Comparison of ENCODE assay signal across 8 cellular contexts in genomic region chr1:183881387-183882084, GRCh38.
A peak's percentile ranks its signal among the peaks of the same experiment; 100 is the strongest.
DNase-seq lines count a peak whose midpoint lies in the region; ATAC-seq and TF ChIP-seq lines count a peak whose summit lies in the region.

No MANE protein-coding gene starts in this region.

- no peak overlapping the region for H3K4me3 ChIP-seq in HEK293 (ENCODE audit: low read depth, low read length)
- H3K4me3 ChIP-seq in spleen, result no peak overlapping the region

- H3K27ac ChIP-seq in HEK293 (ENCODE audit: extremely low read depth, low read depth, low read length) (no peak overlapping the region), angular gyrus (ENCODE audit: low read depth, low read length) (peak overlapping the region; percentile 42), spleen (peak overlapping the region in 7 of 8 donors; percentile 0 to 72 (median 59))

- intact Hi-C loops in spleen (cut with DNase I; ENCODE audit: low total_unique reads), result loop anchor here (10.0 kb wide), 1 partner anchor 67 kb away; no protein-coding TSS in a partner anchor

- ATAC-seq in GM19467 (IDR thresholded peaks at IDR 0.05; ENCODE audit: unreplicated experiment), result no peak
- ATAC-seq in naive thymus-derived CD8-positive, alpha-beta T cell, result no peak

- H3K27me3 Mint-ChIP-seq in naive thymus-derived CD8-positive, alpha-beta T cell, result peaks cover 0 to 3% (median 0%) of the 10 kb centered on the region in 5 donors

- TF ChIP-seq POLR2A in spleen (IDR thresholded peaks at IDR 0.05), result no peak

- DNase-seq in iPS DF 4.7 (ENCODE audit: extremely low read depth, low spot score) (peak; percentile 38), spleen (no peak), RPMI8226 (no peak), NCI-H146 (lab: John Stamatoyannopoulos, UW) (no peak)
- DNase-seq in naive thymus-derived CD8-positive, alpha-beta T cell, result no peak

- 47 to 66% (median 50%) methylated on average over 3 of the region's 3 CpGs for WGBS in spleen, 5 donors

- POLR2A ChIA-PET in HEK293 (lab: Yijun Ruan, JAX), result interaction anchor here (0.6 to 1.2 kb wide), 3 partner anchors 12 to 75 kb away, joined by 3 to 5 read pairs (median 3); no protein-coding TSS in a partner anchor
- POLR2A ChIA-PET in naive thymus-derived CD8-positive, alpha-beta T cell (lab: Charles Lee), result no interaction called here

- H3K27ac Mint-ChIP-seq in naive thymus-derived CD8-positive, alpha-beta T cell, result no peak overlapping the region

- no peaks in the 10 kb centered on the region for H3K9me3 Mint-ChIP-seq in naive thymus-derived CD8-positive, alpha-beta T cell

- no peak overlapping the region for H3K4me3 Mint-ChIP-seq in naive thymus-derived CD8-positive, alpha-beta T cell

- peaks cover 0 to 2% (median 1%) of the 10 kb centered on the region in 4 donors for H3K4me1 Mint-ChIP-seq in naive thymus-derived CD8-positive, alpha-beta T cell

- H3K36me3 Mint-ChIP-seq in naive thymus-derived CD8-positive, alpha-beta T cell, result peaks cover 2 to 11% (median 10%) of the 10 kb centered on the region in 3 donors

- H3K4me1 ChIP-seq in HEK293 (ENCODE audit: control insufficient read depth, insufficient read depth, low read length) (peaks cover 23% of the 10 kb centered on the region), spleen (peaks cover 12 to 83% (median 41%) of the 10 kb centered on the region in 6 donors)

- CTCF ChIA-PET in HEK293 (lab: Yijun Ruan, JAX), result interaction anchor here (0.6 to 1.3 kb wide), 5 partner anchors 17 to 399 kb away, joined by 3 to 4 read pairs (median 3); no protein-coding TSS in a partner anchor

- no peaks in the 10 kb centered on the region for H3K9me3 ChIP-seq in HEK293 (ENCODE audit: control insufficient read depth, insufficient read depth, low read depth, low read length)
- H3K9me3 ChIP-seq in spleen, result no peaks in the 10 kb centered on the region

- H3K27me3 ChIP-seq in spleen (replicated peaks in 1 of 7), result no peaks in the 10 kb centered on the region

- H3K36me3 ChIP-seq in HEK293 (ENCODE audit: control insufficient read depth in 2 of 2, insufficient read depth in 1 of 2, low read length in 2 of 2) (peaks cover 0 to 15% of the 10 kb centered on the region in 2 experiments; a peak in 1 of 3 replicates), spleen (peaks cover 0 to 25% (median 4%) of the 10 kb centered on the region in 6 donors)

- TF ChIP-seq CTCF in HEK293 (tag by site-specific recombination; IDR thresholded peaks at IDR 0.05) (no peak), spleen (IDR thresholded peaks at IDR 0.05 in 8 of 11, conservative IDR thresholded peaks at IDR 0.05 in 3 of 11) (no peak)

TF ChIP-seq in HEK293, 187 proteins besides CTCF, POLR2A, EP300 and RAD21 (continues in another document):
- peak; percentile 80; the same call in 1 of the 2 replicates for TF ChIP-seq ZXDB (tag by site-specific recombination; IDR thresholded peaks at IDR 0.05)
- peak; percentile 30; the same call in 1 of the 2 replicates for TF ChIP-seq GLIS2 (tag by site-specific recombination; IDR thresholded peaks at IDR 0.05)
- no peak for TF ChIP-seq AEBP2 (tag by site-specific recombination; IDR thresholded peaks at IDR 0.05; ENCODE audit: borderline replicate concordance)
- no peak for TF ChIP-seq ZNF707 (tag by site-specific recombination; IDR thresholded peaks at IDR 0.05)
- no peak for TF ChIP-seq SETDB1 (IDR thresholded peaks at IDR 0.05; ENCODE audit: insufficient read length, low read length)
- no peak for TF ChIP-seq KLF7 (tag by site-specific recombination; IDR thresholded peaks at IDR 0.05; ENCODE audit: borderline replicate concordance)
- TF ChIP-seq PATZ1 (tag by site-specific recombination; IDR thresholded peaks at IDR 0.05), result peak; percentile 53; the same call in 1 of the 2 replicates
- no peak; the same call in 1 of the 2 replicates for TF ChIP-seq OSR2 (tag by site-specific recombination; IDR thresholded peaks at IDR 0.05)
- TF ChIP-seq ZNF335 (tag by site-specific recombination; conservative IDR thresholded peaks at IDR 0.05), result peak; percentile 53; the same call in 1 of the 2 replicates
- peak; percentile 86 for TF ChIP-seq PRDM10 (tag by site-specific recombination; IDR thresholded peaks at IDR 0.05)
- no peak for TF ChIP-seq ZNF777 (tag by site-specific recombination; IDR thresholded peaks at IDR 0.05; ENCODE audit: borderline replicate concordance)
